8 cellular contexts compared by ENCODE assay signal in genomic region chr19:35959040-35959967, GRCh38. TPM values are rescaled to one million over a fixed set of nuclear protein-coding genes. Genes with fewer than 3 reads are reported as not detected.
DNase-seq lines count a peak whose midpoint lies in the region; ATAC-seq and TF ChIP-seq lines count a peak whose summit lies in the region.

No MANE protein-coding gene starts in this region.

- H3K4me1 Mint-ChIP-seq in activated T-helper 1 cell treated with anti-CD3 and anti-CD28 coated beads, Interleukin-12 subunit alpha, Interleukin-12 subunit beta, Interleukin-2, Interleukin-4 antibody, amounts not matched to agents 30 ng/mL and 10 ng/mL and 1 ng/mL, durations not matched to agents 14 hours and 24 hours and 36 hours (ENCODE audit: low read depth), result peaks cover 11% of the 10 kb centered on the region

- no peak overlapping the region for H3K27ac Mint-ChIP-seq in activated T-helper 1 cell treated with anti-CD3 and anti-CD28 coated beads, Interleukin-12 subunit alpha, Interleukin-12 subunit beta, Interleukin-2, Interleukin-4 antibody, amounts not matched to agents 30 ng/mL and 10 ng/mL and 1 ng/mL, durations not matched to agents 14 hours and 24 hours and 36 hours

- WGBS in mesendoderm (ENCODE audit: extremely low coverage, insufficient coverage, low lambda C conversion rate), result no CpG with 5 or more reads among the region's 97 CpGs
- WGBS in ovary, 3 donors, result 6 to 11% (median 9%) methylated on average over 68 to 97 of the region's 97 CpGs

- DNase-seq in AG08396 (ENCODE audit: low spot score) (peak; percentile 63), MG63 (peak; percentile 30), left ventricle myocardium inferior (peak; percentile 51), mesendoderm (no peak), ovary (no peak)
- peak; percentile 75 for DNase-seq in activated T-helper 1 cell treated with anti-CD3 and anti-CD28 coated beads, Interleukin-12 subunit alpha, Interleukin-12 subunit beta, Interleukin-2, Interleukin-4 antibody, amounts not matched to agents 30 ng/mL and 10 ng/mL and 1 ng/mL, durations not matched to agents 14 hours and 24 hours and 36 hours (ENCODE audit: low spot score)
- DNase-seq in stimulated activated CD4-positive, alpha-beta T cell treated with anti-CD3 and anti-CD28 coated beads, Interleukin-15, amount 100 ng/mL, for 48 hours (ENCODE audit: low read depth in 2 of 2), result peak; percentile 51 to 72

- no peaks in the 10 kb centered on the region for H3K36me3 ChIP-seq in MG63
- no peaks in the 10 kb centered on the region for H3K36me3 ChIP-seq in left ventricle myocardium inferior
- no peaks in the 10 kb centered on the region for H3K36me3 ChIP-seq in mesendoderm (ENCODE audit: control insufficient read depth, insufficient read depth, low read length)
- no peaks in the 10 kb centered on the region for H3K36me3 ChIP-seq in ovary

- H3K4me2 ChIP-seq in mesendoderm (ENCODE audit: low read length), result no peak overlapping the region

- H3K27me3 ChIP-seq in MG63 (peaks cover 26% of the 10 kb centered on the region), left ventricle myocardium inferior (ENCODE audit: low read depth) (peaks cover 90% of the 10 kb centered on the region), mesendoderm (ENCODE audit: insufficient read depth, low read length, poor library complexity) (peaks cover 21% of the 10 kb centered on the region), ovary (no peaks in the 10 kb centered on the region)

- TF ChIP-seq POLR2A in ovary (IDR thresholded peaks at IDR 0.05), result no peak

- ATAC-seq in GM19023 (IDR thresholded peaks at IDR 0.05; ENCODE audit: unreplicated experiment), result no peak

- H3K79me2 ChIP-seq in mesendoderm (ENCODE audit: control insufficient read depth, insufficient read depth, low read length), result no peaks in the 10 kb centered on the region

- no peaks in the 10 kb centered on the region for H3K79me1 ChIP-seq in mesendoderm (ENCODE audit: low read length)

- H2BK120ac ChIP-seq in mesendoderm (ENCODE audit: low read depth, low read length), result no peak overlapping the region

- no peak overlapping the region for H3K4ac ChIP-seq in mesendoderm (ENCODE audit: low read depth, low read length)

- no peak overlapping the region for H3K56ac ChIP-seq in mesendoderm (ENCODE audit: low read length)

- H3K9me3 ChIP-seq in MG63 (peaks cover 6% of the 10 kb centered on the region), left ventricle myocardium inferior (replicated peaks) (peaks cover 8% of the 10 kb centered on the region), ovary (no peaks in the 10 kb centered on the region)

- peaks cover 9% of the 10 kb centered on the region for H3K9me3 Mint-ChIP-seq in activated T-helper 1 cell treated with anti-CD3 and anti-CD28 coated beads, Interleukin-12 subunit alpha, Interleukin-12 subunit beta, Interleukin-2, Interleukin-4 antibody, amounts not matched to agents 30 ng/mL and 10 ng/mL and 1 ng/mL, durations not matched to agents 14 hours and 24 hours and 36 hours

- no peak for TF ChIP-seq EP300 in ovary (IDR thresholded peaks at IDR 0.05)

- H3K23ac ChIP-seq in mesendoderm (ENCODE audit: low read length), result no peak overlapping the region

- H2BK5ac ChIP-seq in mesendoderm (ENCODE audit: low read length), result no peak overlapping the region

- H3K18ac ChIP-seq in mesendoderm (ENCODE audit: low read length), result no peak overlapping the region

- peaks cover 11% of the 10 kb centered on the region for H3K4me1 ChIP-seq in left ventricle myocardium inferior
- H3K4me1 ChIP-seq in mesendoderm (ENCODE audit: control insufficient read depth, low read depth, low read length), result no peaks in the 10 kb centered on the region
- peaks cover 7% of the 10 kb centered on the region for H3K4me1 ChIP-seq in ovary (ENCODE audit: insufficient read depth)

- no peak overlapping the region for H2AK5ac ChIP-seq in mesendoderm (ENCODE audit: low read length)

- peaks cover 1% of the 10 kb centered on the region for H3K36me3 Mint-ChIP-seq in activated T-helper 1 cell treated with anti-CD3 and anti-CD28 coated beads, Interleukin-12 subunit alpha, Interleukin-12 subunit beta, Interleukin-2, Interleukin-4 antibody, amounts not matched to agents 30 ng/mL and 10 ng/mL and 1 ng/mL, durations not matched to agents 14 hours and 24 hours and 36 hours (ENCODE audit: low read depth)

- no peak overlapping the region for H3K4me3 ChIP-seq in MG63
- peak overlapping the region; percentile 44 for H3K4me3 ChIP-seq in left ventricle myocardium inferior
- H3K4me3 ChIP-seq in mesendoderm (ENCODE audit: low read length), result no peak overlapping the region
- no peak overlapping the region for H3K4me3 ChIP-seq in ovary

- H3K27ac ChIP-seq in left ventricle myocardium inferior (replicated peaks), result no peak overlapping the region
- H3K27ac ChIP-seq in mesendoderm (ENCODE audit: low read depth, low read length), result no peak overlapping the region
- H3K27ac ChIP-seq in ovary, result no peak overlapping the region

- intact Hi-C loops in activated T-helper 1 cell treated with anti-CD3 and anti-CD28 coated beads, Interleukin-12 subunit alpha, Interleukin-12 subunit beta, Interleukin-2, Interleukin-4 antibody, amounts not matched to agents 30 ng/mL and 10 ng/mL and 1 ng/mL, durations not matched to agents 14 hours and 24 hours and 36 hours (cut with micrococcal nuclease), result no loop called here
- intact Hi-C loops in left ventricle myocardium inferior (cut with micrococcal nuclease), result no loop called here
- intact Hi-C loops in ovary (cut with DNase I), result no loop called here

- no peak overlapping the region for H2BK15ac ChIP-seq in mesendoderm (replicated peaks; ENCODE audit: low read depth)

- no peak overlapping the region for H4K8ac ChIP-seq in mesendoderm (ENCODE audit: low read depth, low read length)

- peak; percentile 38 for TF ChIP-seq CTCF in left ventricle myocardium inferior (IDR thresholded peaks at IDR 0.05; ENCODE audit: borderline replicate concordance)
- no peak for TF ChIP-seq CTCF in ovary (IDR thresholded peaks at IDR 0.05)

- peaks cover 14% of the 10 kb centered on the region for H3K27me3 Mint-ChIP-seq in activated T-helper 1 cell treated with anti-CD3 and anti-CD28 coated beads, Interleukin-12 subunit alpha, Interleukin-12 subunit beta, Interleukin-2, Interleukin-4 antibody, amounts not matched to agents 30 ng/mL and 10 ng/mL and 1 ng/mL, durations not matched to agents 14 hours and 24 hours and 36 hours (ENCODE audit: insufficient read depth)

- H4K5ac ChIP-seq in mesendoderm (ENCODE audit: low read length), result no peak overlapping the region

- peak overlapping the region; percentile 19 for H3K4me3 Mint-ChIP-seq in activated T-helper 1 cell treated with anti-CD3 and anti-CD28 coated beads, Interleukin-12 subunit alpha, Interleukin-12 subunit beta, Interleukin-2, Interleukin-4 antibody, amounts not matched to agents 30 ng/mL and 10 ng/mL and 1 ng/mL, durations not matched to agents 14 hours and 24 hours and 36 hours

- H3K9ac ChIP-seq in mesendoderm (ENCODE audit: low read length), result no peak overlapping the region

RNA-seq across cellular contexts. Expression of gene LRFN3, which starts 23.1 kb away (rescaled TPM):
- 2.3 and 2.9 TPM in 2 replicates for total RNA-seq in MG63 (2014; rRNA removed; shearing (Covaris generic); ENCODE audit: low replicate concordance)
- 11.6 and 13.6 TPM in 2 replicates for total RNA-seq in activated T-helper 1 cell treated with anti-CD3 and anti-CD28 coated beads, Interleukin-12 subunit alpha, Interleukin-12 subunit beta, Interleukin-2, Interleukin-4 antibody, amounts not matched to agents 30 ng/mL and 10 ng/mL and 1 ng/mL, durations not matched to agents 14 hours and 24 hours and 36 hours
- total RNA-seq in left ventricle myocardium inferior, result 7.1 TPM
- 7.6 TPM for polyA plus RNA-seq in mesendoderm (2013, experiment 1 of 2)
- 8.2 TPM for polyA plus RNA-seq in mesendoderm (2013, experiment 2 of 2)
- 10 to 100 TPM; 10.6 to 31.2 (median 21.9) TPM for total RNA-seq in ovary
- 10 to 100 TPM in 1 of 2 donors, 1 to 10 TPM in 1; 6.4 to 13.4 TPM for polyA plus RNA-seq in ovary

RNA-seq across cellular contexts. Expression of gene SDHAF1, which starts 35.7 kb away (rescaled TPM):
- 46.1 and 77.8 TPM in 2 replicates for total RNA-seq in MG63 (2014; rRNA removed; shearing (Covaris generic); ENCODE audit: low replicate concordance)
- total RNA-seq in activated T-helper 1 cell treated with anti-CD3 and anti-CD28 coated beads, Interleukin-12 subunit alpha, Interleukin-12 subunit beta, Interleukin-2, Interleukin-4 antibody, amounts not matched to agents 30 ng/mL and 10 ng/mL and 1 ng/mL, durations not matched to agents 14 hours and 24 hours and 36 hours, result 21.2 and 24.5 TPM in 2 replicates
- total RNA-seq in left ventricle myocardium inferior (10.3 TPM), ovary (10 to 100 TPM; 17.0 to 78.6 (median 20.2) TPM)
- 13.9 TPM for polyA plus RNA-seq in mesendoderm (2013, experiment 1 of 2)
- 14.6 TPM for polyA plus RNA-seq in mesendoderm (2013, experiment 2 of 2)
- polyA plus RNA-seq in ovary, result 10 to 100 TPM; 11.2 to 21.6 TPM

RNA-seq across cellular contexts. Expression of gene SYNE4, which starts 49.3 kb away (rescaled TPM):
- 0.22 and 0.23 TPM in 2 replicates for total RNA-seq in MG63 (2014; rRNA removed; shearing (Covaris generic); ENCODE audit: low replicate concordance)
- 1.7 and 1.8 TPM in 2 replicates for total RNA-seq in activated T-helper 1 cell treated with anti-CD3 and anti-CD28 coated beads, Interleukin-12 subunit alpha, Interleukin-12 subunit beta, Interleukin-2, Interleukin-4 antibody, amounts not matched to agents 30 ng/mL and 10 ng/mL and 1 ng/mL, durations not matched to agents 14 hours and 24 hours and 36 hours
- total RNA-seq in left ventricle myocardium inferior (0.58 TPM), ovary (1 to 10 TPM in 4 of 7 donors, under 1 TPM in 3; 0.43 to 2.6 (median 1.7) TPM)
- polyA plus RNA-seq in mesendoderm (2013, experiment 1 of 2), result 19.1 TPM
- polyA plus RNA-seq in mesendoderm (2013, experiment 2 of 2), result 19.3 TPM
- under 1 TPM; 0.37 to 0.48 TPM for polyA plus RNA-seq in ovary

RNA-seq across cellular contexts. Expression of gene TYROBP, which starts 51.2 kb away (rescaled TPM):
- not detected in 2 replicates for total RNA-seq in MG63 (2014; rRNA removed; shearing (Covaris generic); ENCODE audit: low replicate concordance)
- total RNA-seq in activated T-helper 1 cell treated with anti-CD3 and anti-CD28 coated beads, Interleukin-12 subunit alpha, Interleukin-12 subunit beta, Interleukin-2, Interleukin-4 antibody, amounts not matched to agents 30 ng/mL and 10 ng/mL and 1 ng/mL, durations not matched to agents 14 hours and 24 hours and 36 hours, result not detected in 2 replicates
- total RNA-seq in left ventricle myocardium inferior (26.2 TPM), ovary (10 to 100 TPM in 6 of 7 donors, 1 to 10 TPM in 1; 9.2 to 41.5 (median 31.4) TPM)
- 0.34 TPM for polyA plus RNA-seq in mesendoderm (2013, experiment 1 of 2)
- polyA plus RNA-seq in mesendoderm (2013, experiment 2 of 2), result 0.29 TPM
- 100 to 1,000 TPM in 1 of 2 donors, 10 to 100 TPM in 1; 55.1 to 135 TPM for polyA plus RNA-seq in ovary

RNA-seq across cellular contexts. Expression of gene ALKBH6, which starts 54.7 kb away (rescaled TPM):
- 25.1 and 26.1 TPM in 2 replicates for total RNA-seq in MG63 (2014; rRNA removed; shearing (Covaris generic); ENCODE audit: low replicate concordance)
- total RNA-seq in activated T-helper 1 cell treated with anti-CD3 and anti-CD28 coated beads, Interleukin-12 subunit alpha, Interleukin-12 subunit beta, Interleukin-2, Interleukin-4 antibody, amounts not matched to agents 30 ng/mL and 10 ng/mL and 1 ng/mL, durations not matched to agents 14 hours and 24 hours and 36 hours, result 48.3 and 60.6 TPM in 2 replicates
- 11.8 TPM for total RNA-seq in left ventricle myocardium inferior
- 25.6 TPM for polyA plus RNA-seq in mesendoderm (2013, experiment 1 of 2)
- 23.7 TPM for polyA plus RNA-seq in mesendoderm (2013, experiment 2 of 2)
- 10 to 100 TPM; 12.7 to 25.5 (median 18.6) TPM for total RNA-seq in ovary
- polyA plus RNA-seq in ovary, result 10 to 100 TPM; 17.7 to 18.3 TPM

Comparison
In these comparisons a context has a peak if more than half of its experiments do, and no peak if none do; other contexts are left out.
1. DNase-seq: peak in AG08396 (single experiment), MG63 (single experiment), activated T-helper 1 cell treated with anti-CD3 and anti-CD28 coated beads, Interleukin-12 subunit alpha, Interleukin-12 subunit beta, Interleukin-2, Interleukin-4 antibody, amounts not matched to agents 30 ng/mL and 10 ng/mL and 1 ng/mL, durations not matched to agents 14 hours and 24 hours and 36 hours (single experiment), left ventricle myocardium inferior (single experiment) and stimulated activated CD4-positive, alpha-beta T cell treated with anti-CD3 and anti-CD28 coated beads, Interleukin-15, amount 100 ng/mL, for 48 hours (2 of 2); none in mesendoderm (single experiment) and ovary (0 of 5).